Comparison of ENCODE assay signal across 14 cellular contexts in the genomic region with DNA sequence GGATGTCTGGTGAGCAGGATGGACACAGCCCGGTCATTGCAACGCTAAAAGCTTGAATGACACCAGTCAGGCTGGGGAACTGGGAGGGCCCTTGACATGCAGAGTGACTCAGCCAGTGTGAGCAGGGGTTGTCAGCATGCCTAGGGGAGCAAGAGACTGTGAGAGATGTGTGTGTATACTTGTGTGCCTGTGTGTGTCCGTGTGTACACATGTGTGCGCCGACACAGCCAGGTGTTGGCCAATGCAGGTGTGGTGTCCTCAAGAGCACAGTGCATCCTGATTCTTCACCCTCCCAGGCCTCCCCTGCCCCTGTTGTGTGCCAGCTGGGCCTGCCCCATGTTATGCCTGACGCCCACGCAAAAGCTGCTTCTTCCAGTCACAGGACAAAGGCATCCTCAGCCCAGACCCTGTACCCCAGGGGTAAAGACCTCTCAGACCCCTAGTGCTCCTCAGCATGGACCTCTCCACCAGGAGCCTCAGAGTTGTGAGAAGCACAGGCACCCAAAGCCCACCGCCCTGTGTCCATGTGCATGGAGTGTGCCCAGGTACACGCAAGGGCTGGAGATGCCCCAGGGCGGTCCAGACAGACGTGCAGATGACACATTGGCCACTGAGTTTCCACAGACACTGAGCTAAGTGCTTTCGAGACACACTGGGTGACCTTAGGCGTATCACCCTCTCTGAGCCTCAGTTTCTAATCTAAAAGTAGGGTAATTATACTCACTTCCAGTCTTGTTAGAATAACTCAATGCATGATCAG. TPM values are rescaled to one million over a fixed set of nuclear protein-coding genes. Genes with fewer than 3 reads are reported as not detected.
DNase-seq lines count a peak whose midpoint lies in the region; TF ChIP-seq lines count a peak whose summit lies in the region.
"Had no signal": no experiment of that assay in that cellular context is flagged by ENCODE, and none has a peak within 500 bp of the region (broad histone marks: within the 10 kb centered on the region; RNA-seq: fewer than 3 reads in every experiment).

No MANE protein-coding gene starts in this region.

- H3K36me3 Mint-ChIP-seq in chondrocyte (ENCODE audit: low read depth) = peaks cover 1% of the 10 kb centered on the region
- no peaks in the 10 kb centered on the region for H3K36me3 Mint-ChIP-seq in HFFc6 (ENCODE audit: low read depth)

- H3K9me3 Mint-ChIP-seq in chondrocyte (ENCODE audit: low read depth) (no peaks in the 10 kb centered on the region), HFFc6 (no peaks in the 10 kb centered on the region)

- no peaks in the 10 kb centered on the region for H3K27me3 Mint-ChIP-seq in chondrocyte (ENCODE audit: low read depth)
- peaks cover 3% of the 10 kb centered on the region for H3K27me3 Mint-ChIP-seq in HFFc6 (ENCODE audit: insufficient read depth)

- no peaks in the 10 kb centered on the region for H3K36me3 ChIP-seq in neutrophil
- H3K36me3 ChIP-seq: stomach had no signal

- H3K4me3 Mint-ChIP-seq in chondrocyte (ENCODE audit: unreplicated experiment) (no peak overlapping the region), HFFc6 (no peak overlapping the region)

- H3K27ac Mint-ChIP-seq in chondrocyte (ENCODE audit: unreplicated experiment) (peak overlapping the region; percentile 74), HFFc6 (no peak overlapping the region)

- H3K4me1 ChIP-seq in neutrophil (ENCODE audit: control insufficient read depth in 1 of 2, insufficient read depth in 1 of 2, low read depth in 1 of 2, low read length in 1 of 2) = peaks cover 29 to 50% of the 10 kb centered on the region in 2 experiments

- H3K27ac ChIP-seq in neutrophil = peak overlapping the region; percentile 62
- H3K27ac ChIP-seq: stomach had no signal

- H3K4me1 Mint-ChIP-seq in chondrocyte (ENCODE audit: low read depth) (peaks cover 43% of the 10 kb centered on the region), HFFc6 (ENCODE audit: low read depth) (peaks cover 41% of the 10 kb centered on the region)

- H3K9me3 ChIP-seq in neutrophil = no peaks in the 10 kb centered on the region
- H3K9me3 ChIP-seq: stomach had no signal

- TF ChIP-seq CTCF in chondrocyte (IDR thresholded peaks at IDR 0.05) (no peak), neutrophil (IDR thresholded peaks at IDR 0.05) (no peak), HFFc6 (IDR thresholded peaks at IDR 0.05) (no peak)

- DNase-seq in DMS53 treated with DMSO at 0.1 percent for 48 hours (lab: John Stamatoyannopoulos, UW; ENCODE audit: unreplicated experiment) (peak; percentile 23), M059J (ENCODE audit: low read depth) (peak; percentile 75), chondrocyte (ENCODE audit: low spot score) (no peak), cerebellum (ENCODE audit: low spot score) (no peak), HFFc6 (no peak), NK-92 (lab: John Stamatoyannopoulos, UW; ENCODE audit: unreplicated experiment) (no peak)
- DNase-seq: anterior cingulate cortex; effector memory CD4-positive, alpha-beta T cell; HCEC 1CT; midbrain; NCI-H2227 treated with DMSO at 0.1 percent for 48 hours; stimulated activated CD4-positive, alpha-beta T cell treated with anti-CD3 and anti-CD28 coated beads, Interleukin-4, amount 100 ng/mL, for 24 hours; stomach had no signal

- no peaks in the 10 kb centered on the region for H3K27me3 ChIP-seq in neutrophil
- H3K27me3 ChIP-seq: stomach had no signal

- no peak overlapping the region for H3K4me3 ChIP-seq in neutrophil (ENCODE audit: low read depth in 1 of 2, low read length in 1 of 2)
- H3K4me3 ChIP-seq: stomach had no signal

RNA-seq across cellular contexts. Expression of gene NRSN2, which starts 16.6 kb away (rescaled TPM):
- total RNA-seq in M059J (2014; rRNA removed; shearing (Covaris generic)) = 102 and 149 TPM in 2 replicates
- total RNA-seq in chondrocyte (72.1 to 77.1 TPM (median 73.2 TPM) in 3 replicates), cerebellum (21.0 TPM)
- total RNA-seq in HFFc6 (2021; fragmentation: NEBNext Ultra II Directional; extraction: Animal tissue kit (Norgen Biotek cat#: 25700)) = 10 to 100 TPM; 61.1 to 76.6 (median 65.4) TPM

RNA-seq across cellular contexts. Expression of gene TRIB3, which starts 17.1 kb away (rescaled TPM):
- total RNA-seq in M059J (2014; rRNA removed; shearing (Covaris generic)) = 34.1 and 35.5 TPM in 2 replicates
- total RNA-seq in chondrocyte (7.0 to 141 TPM (median 137 TPM) in 3 replicates), cerebellum (7.1 TPM)
- 10 to 100 TPM in 3 of 6 experiments, 1 to 10 TPM in 3; 8.4 to 11.8 (median 10.1) TPM for total RNA-seq in HFFc6 (2021; fragmentation: NEBNext Ultra II Directional; extraction: Animal tissue kit (Norgen Biotek cat#: 25700))

RNA-seq across cellular contexts. Expression of gene SOX12, which starts 38.1 kb away (rescaled TPM):
- total RNA-seq in M059J (2014; rRNA removed; shearing (Covaris generic)) = 5.1 and 16.5 TPM in 2 replicates
- 34.3 to 40.4 TPM (median 39.6 TPM) in 3 replicates for total RNA-seq in chondrocyte
- 8.5 TPM for total RNA-seq in cerebellum
- total RNA-seq in HFFc6 (2021; fragmentation: NEBNext Ultra II Directional; extraction: Animal tissue kit (Norgen Biotek cat#: 25700)) = 10 to 100 TPM; 24.5 to 26.3 (median 25.0) TPM

RNA-seq across cellular contexts. Expression of gene RBCK1, which starts 44.6 kb away (rescaled TPM):
- total RNA-seq in M059J (2014; rRNA removed; shearing (Covaris generic)) = 132 and 155 TPM in 2 replicates
- total RNA-seq in chondrocyte (84.1 to 95.5 TPM (median 94.3 TPM) in 3 replicates), cerebellum (18.8 TPM)
- total RNA-seq in HFFc6 (2021; fragmentation: NEBNext Ultra II Directional; extraction: Animal tissue kit (Norgen Biotek cat#: 25700)) = 10 to 100 TPM; 76.4 to 84.1 (median 77.2) TPM

Comparison
In these comparisons a context has a peak if more than half of its experiments do, and no peak if none do; other contexts are left out.
1. DNase-seq: peak in DMS53 treated with DMSO at 0.1 percent for 48 hours (single experiment) and M059J (single experiment); none in chondrocyte (single experiment), cerebellum (single experiment), HFFc6 (single experiment) and NK-92 (single experiment).